Comparison of ENCODE assay signal across 19 cellular contexts in genomic region chr5:142677212-142677611, GRCh38. TPM values are rescaled to one million over a fixed set of nuclear protein-coding genes. Genes with fewer than 3 reads are reported as not detected.
DNase-seq lines count a peak whose midpoint lies in the region; ATAC-seq and TF ChIP-seq lines count a peak whose summit lies in the region.
"Had no signal": no experiment of that assay in that cellular context is flagged by ENCODE, and none has a peak within 500 bp of the region (broad histone marks: within the 10 kb centered on the region; RNA-seq: fewer than 3 reads in every experiment).

No MANE protein-coding gene starts in this region.

- no peak overlapping the region for H3K4me3 ChIP-seq in fibroblast of mammary gland (ENCODE audit: control insufficient read depth, low read depth, low read length)
- H3K4me3 ChIP-seq: HAP-1 had no signal

- peak overlapping the region; percentile 79 for H3K27ac ChIP-seq in substantia nigra (ENCODE audit: low read depth, low read length, poor library complexity, severe bottlenecking)
- H3K27ac ChIP-seq: 22Rv1 had no signal

- TF ChIP-seq CTCF in fibroblast of mammary gland (conservative IDR thresholded peaks at IDR 0.05; ENCODE audit: control insufficient read depth, insufficient read depth, low read depth, low read length), result no peak

- ATAC-seq in HG03565 (IDR thresholded peaks at IDR 0.05; ENCODE audit: unreplicated experiment), result no peak
- no peak for ATAC-seq in HG02884 (IDR thresholded peaks at IDR 0.05; ENCODE audit: unreplicated experiment)

- peak; percentile 20 for DNase-seq in NCI-H82 (lab: John Stamatoyannopoulos, UW)
- DNase-seq in NCI-H82 treated with DMSO at 0.1 percent for 48 hours (lab: John Stamatoyannopoulos, UW; ENCODE audit: unreplicated experiment), result no peak
- DNase-seq in RKO (ENCODE audit: low spot score), result peak; percentile 17
- peak; percentile 64 for DNase-seq in fibroblast of mammary gland (ENCODE audit: low read depth)
- peak in 4 of 49 donors; percentile 10 to 43 (median 25) for DNase-seq in substantia nigra (lab: John Stamatoyannopoulos, UW)
- DNase-seq in HT-29 (ENCODE audit: low spot score), result no peak
- DNase-seq: C1 segment of cervical spinal cord, DMS 273 treated with DMSO at 0.1 percent for 48 hours, KBM-7, NCI-H1092 treated with DMSO at 0.1 percent for 48 hours, NCI-H187 treated with DMSO at 0.1 percent for 48 hours, NCI-H2171, NCI-H774, SIG-M5 had no signal

RNA-seq across cellular contexts. Expression of gene FGF1, which starts 8.7 kb away (rescaled TPM):
- not detected in 2 replicates for total RNA-seq in HT-29 (2014; rRNA removed; shearing (Covaris generic))
- total RNA-seq: NCI-H460 had no signal

Comparison
In these comparisons a context has a peak if more than half of its experiments do, and no peak if none do; other contexts are left out.
1. DNase-seq: peak in NCI-H82 (single experiment), RKO (single experiment) and fibroblast of mammary gland (single experiment); none in NCI-H82 treated with DMSO at 0.1 percent for 48 hours (single experiment) and HT-29 (single experiment).